Comparison of ENCODE assay signal across 8 cellular contexts in the genomic region with DNA sequence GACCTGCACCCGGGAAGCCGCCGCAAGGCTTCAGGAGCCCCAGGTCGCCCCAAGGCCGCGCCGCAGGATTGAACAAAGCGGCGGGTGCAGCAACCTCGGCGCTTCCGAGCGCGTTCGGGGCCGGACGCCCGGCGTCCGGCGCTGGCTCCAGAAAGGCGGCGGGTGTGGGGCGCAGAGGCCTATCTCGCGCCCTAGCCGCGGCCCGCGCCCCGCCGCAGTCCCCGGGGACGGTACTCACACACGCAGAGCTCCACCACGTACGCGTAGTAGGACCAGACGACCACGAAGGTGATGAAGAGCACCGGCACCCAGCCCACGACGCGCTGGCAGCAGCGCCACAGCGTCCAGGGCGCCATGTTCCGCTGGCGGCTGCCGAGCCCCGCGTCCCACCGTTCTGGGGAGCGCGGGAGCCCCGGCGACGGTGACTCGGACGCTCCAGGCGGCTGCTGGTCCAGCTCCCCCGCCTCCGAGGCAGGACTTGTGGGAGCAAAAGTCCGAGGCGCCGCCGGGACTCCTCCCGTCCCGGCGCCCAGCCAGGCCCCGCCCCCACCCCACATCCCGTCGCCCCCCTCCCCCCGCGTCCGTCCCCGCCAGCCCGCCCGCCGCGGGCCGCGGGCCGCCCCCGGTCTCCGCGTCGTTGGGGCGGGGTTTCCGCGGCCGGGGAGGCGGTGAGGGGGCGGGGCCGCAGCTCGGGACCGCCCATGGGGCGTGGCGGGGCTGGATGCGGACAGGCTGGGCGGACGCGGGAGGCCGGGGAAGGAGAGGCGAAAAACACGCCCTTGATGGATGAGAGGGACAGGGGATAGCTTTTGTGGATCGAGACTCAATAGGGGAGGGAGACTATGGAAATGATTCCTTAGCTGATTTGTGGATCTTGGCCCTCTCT. TPM values are rescaled to one million over a fixed set of nuclear protein-coding genes. Genes with fewer than 3 reads are reported as not detected.
A peak's percentile ranks its signal among the peaks of the same experiment; 100 is the strongest.
DNase-seq lines count a peak whose midpoint lies in the region; ATAC-seq and TF ChIP-seq lines count a peak whose summit lies in the region.

A gene with protein sequence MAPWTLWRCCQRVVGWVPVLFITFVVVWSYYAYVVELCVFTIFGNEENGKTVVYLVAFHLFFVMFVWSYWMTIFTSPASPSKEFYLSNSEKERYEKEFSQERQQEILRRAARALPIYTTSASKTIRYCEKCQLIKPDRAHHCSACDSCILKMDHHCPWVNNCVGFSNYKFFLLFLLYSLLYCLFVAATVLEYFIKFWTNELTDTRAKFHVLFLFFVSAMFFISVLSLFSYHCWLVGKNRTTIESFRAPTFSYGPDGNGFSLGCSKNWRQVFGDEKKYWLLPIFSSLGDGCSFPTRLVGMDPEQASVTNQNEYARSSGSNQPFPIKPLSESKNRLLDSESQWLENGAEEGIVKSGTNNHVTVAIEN (minus strand): TSS at position 488 of the 886 bp plus-strand sequence. CDS start 132 bp downstream, at position 356.

- peak; percentile 86 for DNase-seq in ELR (ENCODE audit: low read depth)
- DNase-seq in GM23338 (ENCODE audit: low spot score) = peak; percentile 91
- peak; percentile 87 for DNase-seq in LoVo (ENCODE audit: low spot score)
- peak; percentile 88 for DNase-seq in globus pallidus (ENCODE audit: low spot score)
- peak; percentile 75 for DNase-seq in omental fat pad (ENCODE audit: low spot score)

- H3K4me3 ChIP-seq in GM23338 = peak within 1 kb of the TSS; percentile 96

- H3K27ac Mint-ChIP-seq in GM23338 = peak within 1 kb of the TSS; percentile 95
- peak within 1 kb of the TSS; percentile 84 for H3K27ac Mint-ChIP-seq in activated naive CD4-positive, alpha-beta T cell treated with anti-CD3 and anti-CD28 coated beads, Interleukin-2, amount 50 U/mL, for 24 hours

- peaks cover 48% of the 10 kb centered on the region for H3K79me2 ChIP-seq in GM23338 (replicated peaks; ENCODE audit: insufficient read depth)

- no peaks in the 10 kb centered on the region for H3K27me3 ChIP-seq in GM23338 (ENCODE audit: insufficient read depth)

- no peaks in the 10 kb centered on the region for H3F3A ChIP-seq in GM23338 (replicated peaks; ENCODE audit: low read depth)

- peaks cover 20% of the 10 kb centered on the region for H3K4me1 Mint-ChIP-seq in GM23338
- peaks cover 48% of the 10 kb centered on the region for H3K4me1 Mint-ChIP-seq in activated naive CD4-positive, alpha-beta T cell treated with anti-CD3 and anti-CD28 coated beads, Interleukin-2, amount 50 U/mL, for 24 hours

- no peaks in the 10 kb centered on the region for H3K36me3 ChIP-seq in GM23338 (ENCODE audit: insufficient read depth)

- H3K36me3 Mint-ChIP-seq in GM23338 (ENCODE audit: low read depth) = peaks cover 14% of the 10 kb centered on the region
- H3K36me3 Mint-ChIP-seq in activated naive CD4-positive, alpha-beta T cell treated with anti-CD3 and anti-CD28 coated beads, Interleukin-2, amount 50 U/mL, for 24 hours = peaks cover 4% of the 10 kb centered on the region

- H3K4me3 Mint-ChIP-seq in GM23338 = peak within 1 kb of the TSS; percentile 96
- peak within 1 kb of the TSS; percentile 95 for H3K4me3 Mint-ChIP-seq in activated naive CD4-positive, alpha-beta T cell treated with anti-CD3 and anti-CD28 coated beads, Interleukin-2, amount 50 U/mL, for 24 hours

- peaks cover 20% of the 10 kb centered on the region for H4K20me1 ChIP-seq in GM23338 (replicated peaks; ENCODE audit: insufficient read depth)

- TF ChIP-seq CTCF in GM23338 (conservative IDR thresholded peaks at IDR 0.05; ENCODE audit: low read depth in 2 of 2) (no peak), omental fat pad (IDR thresholded peaks at IDR 0.05) (no peak)

- peaks cover 12% of the 10 kb centered on the region for H3K27me3 Mint-ChIP-seq in GM23338 (ENCODE audit: insufficient read depth, low read depth, poor library complexity)
- no peaks in the 10 kb centered on the region for H3K27me3 Mint-ChIP-seq in activated naive CD4-positive, alpha-beta T cell treated with anti-CD3 and anti-CD28 coated beads, Interleukin-2, amount 50 U/mL, for 24 hours

- peak within 1 kb of the TSS; percentile 78 for H2AFZ ChIP-seq in GM23338

- peaks cover 4% of the 10 kb centered on the region; the same call in 1 of the 3 replicates for H3K9me3 Mint-ChIP-seq in GM23338
- H3K9me3 Mint-ChIP-seq in activated naive CD4-positive, alpha-beta T cell treated with anti-CD3 and anti-CD28 coated beads, Interleukin-2, amount 50 U/mL, for 24 hours = no peaks in the 10 kb centered on the region

- H3K27ac ChIP-seq in GM23338 (ENCODE audit: low read depth) (peak within 1 kb of the TSS; percentile 95), temporal lobe (ENCODE audit: low read depth, low read length) (peak within 1 kb of the TSS; percentile 92)

- peaks cover 18% of the 10 kb centered on the region for H3K4me1 ChIP-seq in GM23338 (ENCODE audit: insufficient read depth)

- H3K4me2 ChIP-seq in GM23338 = peak within 1 kb of the TSS; percentile 88

- no peaks in the 10 kb centered on the region for H3K9me2 ChIP-seq in GM23338 (ENCODE audit: insufficient read depth)

- ATAC-seq in GM23338 (peak; percentile 83), SK-N-SH treated with all-trans-retinoic acid at 6 μM for 48 hours (peak; percentile 89), omental fat pad (ENCODE audit: low FRiP score) (peak; percentile 99)

TF ChIP-seq in GM23338, 12 proteins besides CTCF, POLR2A, EP300 and RAD21:
- TF ChIP-seq EZH2phosphoT487 (IDR thresholded peaks at IDR 0.05; ENCODE audit: unreplicated experiment) = no peak
- TF ChIP-seq CREB1 (CRISPR knock-in tag; IDR thresholded peaks at IDR 0.05; ENCODE audit: low read depth) = no peak
- peak; percentile 66 for TF ChIP-seq POLR2AphosphoS5 (IDR thresholded peaks at IDR 0.05; ENCODE audit: low read depth)

TF ChIP-seq in SK-N-SH treated with all-trans-retinoic acid at 6 μM for 48 hours, 23 proteins besides CTCF, POLR2A, EP300 and RAD21 (continues in another document):
- TF ChIP-seq, protein P1, sequence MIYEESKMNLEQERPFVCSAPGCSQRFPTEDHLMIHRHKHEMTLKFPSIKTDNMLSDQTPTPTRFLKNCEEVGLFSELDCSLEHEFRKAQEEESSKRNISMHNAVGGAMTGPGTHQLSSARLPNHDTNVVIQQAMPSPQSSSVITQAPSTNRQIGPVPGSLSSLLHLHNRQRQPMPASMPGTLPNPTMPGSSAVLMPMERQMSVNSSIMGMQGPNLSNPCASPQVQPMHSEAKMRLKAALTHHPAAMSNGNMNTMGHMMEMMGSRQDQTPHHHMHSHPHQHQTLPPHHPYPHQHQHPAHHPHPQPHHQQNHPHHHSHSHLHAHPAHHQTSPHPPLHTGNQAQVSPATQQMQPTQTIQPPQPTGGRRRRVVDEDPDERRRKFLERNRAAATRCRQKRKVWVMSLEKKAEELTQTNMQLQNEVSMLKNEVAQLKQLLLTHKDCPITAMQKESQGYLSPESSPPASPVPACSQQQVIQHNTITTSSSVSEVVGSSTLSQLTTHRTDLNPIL (CRISPR knock-in tag; IDR thresholded peaks at IDR 0.05; ENCODE audit: low read depth) = no peak
- TF ChIP-seq SNAI2 (CRISPR knock-in tag; IDR thresholded peaks at IDR 0.05) (no peak), ZNF8 (CRISPR knock-in tag; IDR thresholded peaks at IDR 0.05) (no peak), PPARA (CRISPR knock-in tag; IDR thresholded peaks at IDR 0.05; ENCODE audit: borderline replicate concordance) (no peak), ISL1 (CRISPR knock-in tag; IDR thresholded peaks at IDR 0.05) (no peak), ZFP30 (CRISPR knock-in tag; IDR thresholded peaks at IDR 0.05) (no peak), OSR1 (CRISPR knock-in tag; IDR thresholded peaks at IDR 0.05) (no peak), ZNF70 (CRISPR knock-in tag; IDR thresholded peaks at IDR 0.05) (no peak), TCF4 (CRISPR knock-in tag; IDR thresholded peaks at IDR 0.05; ENCODE audit: borderline replicate concordance) (no peak), ARNTL (CRISPR knock-in tag; IDR thresholded peaks at IDR 0.05; ENCODE audit: borderline replicate concordance, low read depth) (no peak), GLIS3 (CRISPR knock-in tag; IDR thresholded peaks at IDR 0.05) (no peak), TOX (CRISPR knock-in tag; IDR thresholded peaks at IDR 0.05; ENCODE audit: borderline replicate concordance) (no peak), CSDC2 (CRISPR knock-in tag; IDR thresholded peaks at IDR 0.05) (no peak)
- TF ChIP-seq, protein P2, sequence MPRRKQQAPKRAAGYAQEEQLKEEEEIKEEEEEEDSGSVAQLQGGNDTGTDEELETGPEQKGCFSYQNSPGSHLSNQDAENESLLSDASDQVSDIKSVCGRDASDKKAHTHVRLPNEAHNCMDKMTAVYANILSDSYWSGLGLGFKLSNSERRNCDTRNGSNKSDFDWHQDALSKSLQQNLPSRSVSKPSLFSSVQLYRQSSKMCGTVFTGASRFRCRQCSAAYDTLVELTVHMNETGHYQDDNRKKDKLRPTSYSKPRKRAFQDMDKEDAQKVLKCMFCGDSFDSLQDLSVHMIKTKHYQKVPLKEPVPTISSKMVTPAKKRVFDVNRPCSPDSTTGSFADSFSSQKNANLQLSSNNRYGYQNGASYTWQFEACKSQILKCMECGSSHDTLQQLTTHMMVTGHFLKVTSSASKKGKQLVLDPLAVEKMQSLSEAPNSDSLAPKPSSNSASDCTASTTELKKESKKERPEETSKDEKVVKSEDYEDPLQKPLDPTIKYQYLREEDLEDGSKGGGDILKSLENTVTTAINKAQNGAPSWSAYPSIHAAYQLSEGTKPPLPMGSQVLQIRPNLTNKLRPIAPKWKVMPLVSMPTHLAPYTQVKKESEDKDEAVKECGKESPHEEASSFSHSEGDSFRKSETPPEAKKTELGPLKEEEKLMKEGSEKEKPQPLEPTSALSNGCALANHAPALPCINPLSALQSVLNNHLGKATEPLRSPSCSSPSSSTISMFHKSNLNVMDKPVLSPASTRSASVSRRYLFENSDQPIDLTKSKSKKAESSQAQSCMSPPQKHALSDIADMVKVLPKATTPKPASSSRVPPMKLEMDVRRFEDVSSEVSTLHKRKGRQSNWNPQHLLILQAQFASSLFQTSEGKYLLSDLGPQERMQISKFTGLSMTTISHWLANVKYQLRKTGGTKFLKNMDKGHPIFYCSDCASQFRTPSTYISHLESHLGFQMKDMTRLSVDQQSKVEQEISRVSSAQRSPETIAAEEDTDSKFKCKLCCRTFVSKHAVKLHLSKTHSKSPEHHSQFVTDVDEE (CRISPR knock-in tag; IDR thresholded peaks at IDR 0.05) = no peak

RNA-seq across cellular contexts. Expression of the gene that starts here (rescaled TPM):
- 119 and 129 TPM in 2 replicates for total RNA-seq in GM23338 (2014; rRNA removed; shearing (Covaris generic))
- 37.7 and 41.1 TPM in 2 replicates for polyA plus RNA-seq in GM23338 (2016; fragmentation: Nextera tagmentation; extraction: Ambion mirVana)
- total RNA-seq in omental fat pad (10 to 100 TPM; 36.2 to 77.7 (median 41.4) TPM), temporal lobe (77.4 TPM)

Comparison
In these comparisons a context has a peak if more than half of its experiments do, and no peak if none do; other contexts are left out.
1. Peak in every context shown above with its lines: DNase-seq, ATAC-seq, H3K4me3 ChIP-seq and H3K27ac ChIP-seq.